16 cellular contexts compared by ENCODE assay signal in the genomic region with DNA sequence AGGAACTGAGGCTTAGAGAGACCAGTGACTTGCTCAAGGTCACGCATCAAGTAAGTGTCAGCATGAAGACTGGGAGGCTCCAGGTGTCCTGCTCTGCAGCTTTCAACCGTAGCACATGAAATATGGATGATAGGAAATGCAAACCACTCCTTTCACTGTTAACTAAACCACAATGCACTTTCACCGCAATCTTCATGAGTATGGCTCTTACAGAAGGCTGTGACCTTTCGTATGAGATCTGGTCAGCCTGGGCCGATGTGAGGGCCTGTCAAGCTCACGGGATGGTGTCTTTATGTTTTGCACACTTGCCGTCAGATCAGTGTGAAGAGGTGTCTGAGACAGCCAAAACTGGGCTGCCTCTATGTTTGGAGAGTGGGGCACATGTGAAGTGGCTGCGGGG.
"Had no signal": no experiment of that assay in that cellular context is flagged by ENCODE, and none has a peak within 500 bp of the region (broad histone marks: within the 10 kb centered on the region; RNA-seq: fewer than 3 reads in every experiment).

No MANE protein-coding gene starts in this region.

- H3K27ac Mint-ChIP-seq: activated B cell treated with CpG ODN at 0.5 μM for 24 hours; activated CD4-positive, alpha-beta T cell treated with anti-CD3 and anti-CD28 coated beads, Interleukin-2, amount 10 ng/mL, durations not matched to agents 7 days and 5 days; activated naive CD8-positive, alpha-beta T cell treated with anti-CD3 and anti-CD28 coated beads for 36 hours; activated T-helper 1 cell treated with anti-CD3 and anti-CD28 coated beads, Interleukin-12 subunit alpha, Interleukin-12 subunit beta, Interleukin-2, Interleukin-4 antibody, amounts not matched to agents 30 ng/mL and 10 ng/mL and 1 ng/mL, durations not matched to agents 14 hours and 24 hours and 36 hours had no signal

- H3K4me1 Mint-ChIP-seq: activated naive CD8-positive, alpha-beta T cell treated with anti-CD3 and anti-CD28 coated beads for 36 hours had no signal

- H3K36me3 Mint-ChIP-seq: activated naive CD8-positive, alpha-beta T cell treated with anti-CD3 and anti-CD28 coated beads for 36 hours had no signal

- DNase-seq: activated B cell treated with CpG ODN at 0.5 μM for 24 hours; activated CD4-positive, alpha-beta T cell treated with anti-CD3 and anti-CD28 coated beads, Interleukin-2, amount 10 ng/mL, durations not matched to agents 7 days and 5 days; activated naive CD8-positive, alpha-beta T cell treated with anti-CD3 and anti-CD28 coated beads for 36 hours; amygdala; body of pancreas; central memory CD4-positive, alpha-beta T cell; colonic mucosa; left colon; ovary; stimulated activated CD4-positive, alpha-beta T cell treated with anti-CD3 and anti-CD28 coated beads, Interleukin-1b, Interleukin-23, amount 100 ng/mL, for 48 hours; thyroid gland; uterus had no signal

- H3K4me3 Mint-ChIP-seq: activated B cell treated with CpG ODN at 0.5 μM for 24 hours; activated CD4-positive, alpha-beta T cell treated with anti-CD3 and anti-CD28 coated beads, Interleukin-2, amount 10 ng/mL, durations not matched to agents 7 days and 5 days; activated naive CD8-positive, alpha-beta T cell treated with anti-CD3 and anti-CD28 coated beads for 36 hours; activated T-helper 1 cell treated with anti-CD3 and anti-CD28 coated beads, Interleukin-12 subunit alpha, Interleukin-12 subunit beta, Interleukin-2, Interleukin-4 antibody, amounts not matched to agents 30 ng/mL and 10 ng/mL and 1 ng/mL, durations not matched to agents 14 hours and 24 hours and 36 hours had no signal

- ATAC-seq: body of pancreas, left colon, sciatic nerve had no signal

- FAIRE-seq: endometrium, islet of Langerhans had no signal

- H3K9me3 Mint-ChIP-seq: activated B cell treated with CpG ODN at 0.5 μM for 24 hours; activated CD4-positive, alpha-beta T cell treated with anti-CD3 and anti-CD28 coated beads, Interleukin-2, amount 10 ng/mL, durations not matched to agents 7 days and 5 days; activated naive CD8-positive, alpha-beta T cell treated with anti-CD3 and anti-CD28 coated beads for 36 hours; activated T-helper 1 cell treated with anti-CD3 and anti-CD28 coated beads, Interleukin-12 subunit alpha, Interleukin-12 subunit beta, Interleukin-2, Interleukin-4 antibody, amounts not matched to agents 30 ng/mL and 10 ng/mL and 1 ng/mL, durations not matched to agents 14 hours and 24 hours and 36 hours had no signal
